In genomic region chr15:50055333-50056278, GRCh38 we compare ENCODE assay signal across 12 cellular contexts.
A peak's percentile ranks its signal among the peaks of the same experiment; 100 is the strongest.
DNase-seq lines count a peak whose midpoint lies in the region; ATAC-seq, FAIRE-seq and TF ChIP-seq lines count a peak whose summit lies in the region.
"Had no signal": no experiment of that assay in that cellular context is flagged by ENCODE, and none has a peak within 500 bp of the region (broad histone marks: within the 10 kb centered on the region; RNA-seq: fewer than 3 reads in every experiment).

No MANE protein-coding gene starts in this region.

- peak overlapping the region; percentile 56 for H3K4me3 ChIP-seq in coronary artery

- DNase-seq in AG08396 (ENCODE audit: low spot score) (peak; percentile 8), NCI-H226 (peak; percentile 36), coronary artery (ENCODE audit: low spot score) (no peak), natural killer cell (no peak), cerebellum (ENCODE audit: low spot score) (no peak), H54 (ENCODE audit: insufficient read length, low spot score) (no peak)
- DNase-seq in activated CD4-positive, alpha-beta memory T cell treated with anti-CD3 and anti-CD28 coated beads, Interleukin-2, amount 10 ng/mL, durations not matched to agents 7 days and 5 days, result no peak
- DNase-seq: activated naive CD4-positive, alpha-beta T cell; CD4-positive, CD25-positive, alpha-beta regulatory T cell; NCI-H187 treated with DMSO at 0.1 percent for 48 hours; T-helper 17 cell had no signal

- TF ChIP-seq POLR2A in H54 (IDR thresholded peaks at IDR 0.05; ENCODE audit: low read depth, low read length), result no peak

- H3K4me3 Mint-ChIP-seq in natural killer cell, result peak overlapping the region; percentile 37
- no peak overlapping the region for H3K4me3 Mint-ChIP-seq in activated CD4-positive, alpha-beta memory T cell treated with anti-CD3 and anti-CD28 coated beads, Interleukin-2, amount 10 ng/mL, durations not matched to agents 7 days and 5 days
- H3K4me3 Mint-ChIP-seq: CD4-positive, CD25-positive, alpha-beta regulatory T cell; T-helper 17 cell had no signal

- peaks cover 76 to 84% of the 10 kb centered on the region in 2 donors for H3K4me1 Mint-ChIP-seq in natural killer cell
- peaks cover 26% of the 10 kb centered on the region for H3K4me1 Mint-ChIP-seq in activated CD4-positive, alpha-beta memory T cell treated with anti-CD3 and anti-CD28 coated beads, Interleukin-2, amount 10 ng/mL, durations not matched to agents 7 days and 5 days
- H3K4me1 Mint-ChIP-seq: CD4-positive, CD25-positive, alpha-beta regulatory T cell; T-helper 17 cell had no signal

- intact Hi-C loops in natural killer cell (cut with micrococcal nuclease), result no loop called here

- peak overlapping the region; percentile 40 to 77 for H3K27ac ChIP-seq in coronary artery

- FAIRE-seq in H54 (lab: Jason Lieb, UNC), result no peak

- CTCF ChIA-PET in activated CD4-positive, alpha-beta memory T cell treated with anti-CD3 and anti-CD28 coated beads, Interleukin-2, amount 10 ng/mL, durations not matched to agents 7 days and 5 days (lab: Charles Lee), result no interaction called here

- POLR2A ChIA-PET in activated CD4-positive, alpha-beta memory T cell treated with anti-CD3 and anti-CD28 coated beads, Interleukin-2, amount 10 ng/mL, durations not matched to agents 7 days and 5 days (lab: Charles Lee), result no interaction called here

- no peaks in the 10 kb centered on the region for H3K9me3 Mint-ChIP-seq in natural killer cell
- no peaks in the 10 kb centered on the region for H3K9me3 Mint-ChIP-seq in activated CD4-positive, alpha-beta memory T cell treated with anti-CD3 and anti-CD28 coated beads, Interleukin-2, amount 10 ng/mL, durations not matched to agents 7 days and 5 days
- H3K9me3 Mint-ChIP-seq: CD4-positive, CD25-positive, alpha-beta regulatory T cell had no signal

- peak overlapping the region; percentile 75 to 80 for H3K27ac Mint-ChIP-seq in natural killer cell
- H3K27ac Mint-ChIP-seq in activated CD4-positive, alpha-beta memory T cell treated with anti-CD3 and anti-CD28 coated beads, Interleukin-2, amount 10 ng/mL, durations not matched to agents 7 days and 5 days, result no peak overlapping the region
- H3K27ac Mint-ChIP-seq: CD4-positive, CD25-positive, alpha-beta regulatory T cell; T-helper 17 cell had no signal

- no peaks in the 10 kb centered on the region for H3K27me3 Mint-ChIP-seq in natural killer cell (ENCODE audit: low read depth in 2 of 2)
- H3K27me3 Mint-ChIP-seq in activated CD4-positive, alpha-beta memory T cell treated with anti-CD3 and anti-CD28 coated beads, Interleukin-2, amount 10 ng/mL, durations not matched to agents 7 days and 5 days, result no peaks in the 10 kb centered on the region

- no peaks in the 10 kb centered on the region for H3K36me3 Mint-ChIP-seq in natural killer cell
- peaks cover 5% of the 10 kb centered on the region for H3K36me3 Mint-ChIP-seq in activated CD4-positive, alpha-beta memory T cell treated with anti-CD3 and anti-CD28 coated beads, Interleukin-2, amount 10 ng/mL, durations not matched to agents 7 days and 5 days (ENCODE audit: low read depth)
- H3K36me3 Mint-ChIP-seq: CD4-positive, CD25-positive, alpha-beta regulatory T cell had no signal

- TF ChIP-seq CTCF in coronary artery (IDR thresholded peaks at IDR 0.05) (no peak), natural killer cell (IDR thresholded peaks at IDR 0.05) (no peak)

- ATAC-seq in natural killer cell (peak in 1 of 3 donors; percentile 56), GM21526 (IDR thresholded peaks at IDR 0.05; ENCODE audit: low FRiP score, unreplicated experiment) (no peak)
- ATAC-seq: T-helper 17 cell had no signal

Comparison
In these comparisons a context has a peak if more than half of its experiments do, and no peak if none do; other contexts are left out.
1. DNase-seq: peak in AG08396 (single experiment) and NCI-H226 (single experiment); none in coronary artery (single experiment), natural killer cell (single experiment), cerebellum (single experiment), activated CD4-positive, alpha-beta memory T cell treated with anti-CD3 and anti-CD28 coated beads, Interleukin-2, amount 10 ng/mL, durations not matched to agents 7 days and 5 days (single experiment) and H54 (single experiment).